ENCODE assay signal across 26 cellular contexts in genomic region chr16:69644790-69645189, GRCh38.
"Had no signal": no experiment of that assay in that cellular context is flagged by ENCODE, and none has a peak within 500 bp of the region (broad histone marks: within the 10 kb centered on the region; RNA-seq: fewer than 3 reads in every experiment).

No MANE protein-coding gene starts in this region.

- H3K9me3 ChIP-seq: breast epithelium, esophagus squamous epithelium, heart left ventricle, lower lobe of right lung, spleen, tibial nerve had no signal

- H3K9me3 Mint-ChIP-seq: activated CD4-positive, alpha-beta memory T cell treated with anti-CD3 and anti-CD28 coated beads for 36 hours; activated CD4-positive, alpha-beta T cell treated with anti-CD3 and anti-CD28 coated beads, Interleukin-2, amount 10 ng/mL, durations not matched to agents 24 days and 14 days; activated naive CD4-positive, alpha-beta T cell treated with anti-CD3 and anti-CD28 coated beads, Interleukin-2, amount 10 ng/mL, durations not matched to agents 7 days and 5 days; activated T-helper 1 cell treated with anti-CD3 and anti-CD28 coated beads, Interleukin-12 subunit alpha, Interleukin-12 subunit beta, Interleukin-2, Interleukin-4 antibody, amounts not matched to agents 30 ng/mL and 10 ng/mL and 1 ng/mL, durations not matched to agents 14 hours and 24 hours and 36 hours; dendritic cell treated with granulocyte-macrophage colony-stimulating factor and Interleukin-4, amounts not matched to agents 40 ng/mL and 50 ng/mL, for 4 days; endodermal cell; nephron had no signal

- ATAC-seq: heart left ventricle, lower lobe of right lung, right cardiac atrium, T-helper 17 cell had no signal

- H3K27me3 ChIP-seq: breast epithelium, esophagus squamous epithelium, heart left ventricle, spleen, tibial nerve had no signal

- H3K27me3 Mint-ChIP-seq: activated CD4-positive, alpha-beta memory T cell treated with anti-CD3 and anti-CD28 coated beads for 36 hours; activated CD4-positive, alpha-beta T cell treated with anti-CD3 and anti-CD28 coated beads, Interleukin-2, amount 10 ng/mL, durations not matched to agents 24 days and 14 days; activated naive CD4-positive, alpha-beta T cell treated with anti-CD3 and anti-CD28 coated beads, Interleukin-2, amount 10 ng/mL, durations not matched to agents 7 days and 5 days; dendritic cell treated with granulocyte-macrophage colony-stimulating factor and Interleukin-4, amounts not matched to agents 40 ng/mL and 50 ng/mL, for 4 days; T-helper 17 cell had no signal

- H3K27ac ChIP-seq: breast epithelium, epithelial cell of prostate, esophagus squamous epithelium, heart left ventricle, lower lobe of right lung, spleen, tibial nerve had no signal

- H3K4me1 Mint-ChIP-seq: activated naive CD4-positive, alpha-beta T cell treated with anti-CD3 and anti-CD28 coated beads, Interleukin-2, amount 10 ng/mL, durations not matched to agents 7 days and 5 days; endodermal cell; nephron had no signal

- H3K4me1 ChIP-seq: breast epithelium had no signal

- DNase-seq: activated CD4-positive, alpha-beta memory T cell treated with anti-CD3 and anti-CD28 coated beads for 36 hours; activated CD4-positive, alpha-beta T cell treated with anti-CD3 and anti-CD28 coated beads, Interleukin-2, amount 10 ng/mL, durations not matched to agents 24 days and 14 days; activated CD4-positive, CD25-positive, alpha-beta regulatory T cell treated with anti-CD3 and anti-CD28 coated beads, Interleukin-2, amount 50 U/mL, for 72 hours; activated CD8-positive, alpha-beta memory T cell treated with anti-CD3 and anti-CD28 coated beads, Interleukin-2, amount 50 U/mL, for 4 hours; activated gamma-delta T cell; activated naive CD4-positive, alpha-beta T cell treated with anti-CD3 and anti-CD28 coated beads, Interleukin-2, amount 10 ng/mL, durations not matched to agents 7 days and 5 days; activated T-cell treated with anti-CD3 and anti-CD28 coated beads, Interleukin-2, amount 50 U/mL, for 1 hour; central memory CD4-positive, alpha-beta T cell; endodermal cell; esophagus squamous epithelium; foreskin fibroblast; heart left ventricle; hypothalamus; lower lobe of right lung; posterior cingulate gyrus; right cardiac atrium; spleen; stimulated activated naive CD4-positive, alpha-beta T cell; T-helper 17 cell; T1000 had no signal

- H3K4me3 Mint-ChIP-seq: activated CD4-positive, alpha-beta memory T cell treated with anti-CD3 and anti-CD28 coated beads for 36 hours; activated CD4-positive, alpha-beta T cell treated with anti-CD3 and anti-CD28 coated beads, Interleukin-2, amount 10 ng/mL, durations not matched to agents 24 days and 14 days; activated naive CD4-positive, alpha-beta T cell treated with anti-CD3 and anti-CD28 coated beads, Interleukin-2, amount 10 ng/mL, durations not matched to agents 7 days and 5 days; activated T-helper 1 cell treated with anti-CD3 and anti-CD28 coated beads, Interleukin-12 subunit alpha, Interleukin-12 subunit beta, Interleukin-2, Interleukin-4 antibody, amounts not matched to agents 30 ng/mL and 10 ng/mL and 1 ng/mL, durations not matched to agents 14 hours and 24 hours and 36 hours; dendritic cell treated with granulocyte-macrophage colony-stimulating factor and Interleukin-4, amounts not matched to agents 40 ng/mL and 50 ng/mL, for 4 days; endodermal cell; nephron; T-helper 17 cell had no signal

- H3K4me3 ChIP-seq: breast epithelium, esophagus squamous epithelium, heart left ventricle, lower lobe of right lung, spleen, tibial nerve had no signal

- H3K27ac Mint-ChIP-seq: activated CD4-positive, alpha-beta memory T cell treated with anti-CD3 and anti-CD28 coated beads for 36 hours; activated CD4-positive, alpha-beta T cell treated with anti-CD3 and anti-CD28 coated beads, Interleukin-2, amount 10 ng/mL, durations not matched to agents 24 days and 14 days; activated naive CD4-positive, alpha-beta T cell treated with anti-CD3 and anti-CD28 coated beads, Interleukin-2, amount 10 ng/mL, durations not matched to agents 7 days and 5 days; activated T-helper 1 cell treated with anti-CD3 and anti-CD28 coated beads, Interleukin-12 subunit alpha, Interleukin-12 subunit beta, Interleukin-2, Interleukin-4 antibody, amounts not matched to agents 30 ng/mL and 10 ng/mL and 1 ng/mL, durations not matched to agents 14 hours and 24 hours and 36 hours; dendritic cell treated with granulocyte-macrophage colony-stimulating factor and Interleukin-4, amounts not matched to agents 40 ng/mL and 50 ng/mL, for 4 days; endodermal cell; nephron; T-helper 17 cell had no signal

- H3K36me3 ChIP-seq: breast epithelium had no signal
